15 cellular contexts compared by ENCODE assay signal in the genomic region with DNA sequence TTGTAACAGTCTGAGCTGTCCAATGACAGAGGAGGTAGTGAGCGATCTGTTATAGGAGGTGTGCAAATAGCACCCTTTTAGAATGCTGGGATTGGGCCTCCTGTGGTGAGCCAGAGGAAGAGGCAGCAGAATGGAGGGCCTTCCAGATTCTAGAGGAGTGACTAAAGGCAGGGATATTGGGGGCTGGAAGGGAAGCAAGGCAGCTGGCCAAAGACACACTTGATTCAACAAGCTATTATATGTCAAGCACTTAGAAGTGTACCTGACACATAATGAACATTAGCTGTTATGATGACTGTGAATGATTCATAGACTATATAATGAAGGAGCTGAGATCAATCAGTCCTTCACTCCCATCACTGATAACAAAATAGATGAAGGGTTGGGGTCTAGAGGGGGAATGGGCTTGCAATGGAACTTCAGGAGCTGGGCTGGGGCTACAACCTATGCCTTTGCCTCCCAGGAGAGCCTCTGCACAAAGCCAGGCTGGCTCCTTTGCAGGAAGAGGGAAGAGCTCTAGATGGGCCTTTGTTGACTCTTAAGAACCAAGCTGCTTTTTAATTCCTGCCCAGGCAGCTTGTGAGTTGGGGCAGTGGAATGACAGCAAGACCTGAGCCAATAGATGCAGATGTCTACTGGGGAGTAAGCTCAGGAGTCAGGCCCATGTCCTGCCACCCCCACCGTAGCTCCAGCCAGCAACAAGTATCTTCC. TPM values are rescaled to one million over a fixed set of nuclear protein-coding genes. Genes with fewer than 3 reads are reported as not detected.
A peak's percentile ranks its signal among the peaks of the same experiment; 100 is the strongest.
DNase-seq lines count a peak whose midpoint lies in the region; ATAC-seq and TF ChIP-seq lines count a peak whose summit lies in the region.
"Had no signal": no experiment of that assay in that cellular context is flagged by ENCODE, and none has a peak within 500 bp of the region (broad histone marks: within the 10 kb centered on the region; RNA-seq: fewer than 3 reads in every experiment).

No MANE protein-coding gene starts in this region.

- H3K4me3 ChIP-seq in mammary epithelial cell (replicated peaks in 1 of 3; ENCODE audit: insufficient read depth in 1 of 3, low read depth in 2 of 3, low read length in 3 of 3) (no peak overlapping the region), thoracic aorta (no peak overlapping the region)

- no peaks in the 10 kb centered on the region for H3K9me3 Mint-ChIP-seq in MCF 10A (ENCODE audit: unreplicated experiment)
- H3K9me3 Mint-ChIP-seq in dendritic cell treated with granulocyte-macrophage colony-stimulating factor and Interleukin-4, amounts not matched to agents 40 ng/mL and 50 ng/mL, for 4 days, result no peaks in the 10 kb centered on the region
- H3K9me3 Mint-ChIP-seq: activated B cell treated with CpG ODN at 0.5 μM for 24 hours, nephron progenitor cell had no signal

- no peak overlapping the region for H3K27ac Mint-ChIP-seq in MCF 10A (ENCODE audit: low read depth, unreplicated experiment)
- H3K27ac Mint-ChIP-seq in dendritic cell treated with granulocyte-macrophage colony-stimulating factor and Interleukin-4, amounts not matched to agents 40 ng/mL and 50 ng/mL, for 4 days, result peak overlapping the region; percentile 96
- H3K27ac Mint-ChIP-seq: activated B cell treated with CpG ODN at 0.5 μM for 24 hours, nephron progenitor cell had no signal

- no peak for TF ChIP-seq CTCF in mammary epithelial cell (conservative IDR thresholded peaks at IDR 0.05 in 1 of 2, IDR thresholded peaks at IDR 0.05 in 1 of 2; ENCODE audit: extremely low read depth in 1 of 2, insufficient read depth in 1 of 2, low read depth in 1 of 2, low read length in 2 of 2)
- no peak for TF ChIP-seq CTCF in MCF 10A (IDR thresholded peaks at IDR 0.05; ENCODE audit: unreplicated experiment)
- no peak for TF ChIP-seq CTCF in thoracic aorta (IDR thresholded peaks at IDR 0.05)

- H3K4me3 Mint-ChIP-seq in MCF 10A (ENCODE audit: unreplicated experiment), result no peak overlapping the region
- no peak overlapping the region for H3K4me3 Mint-ChIP-seq in dendritic cell treated with granulocyte-macrophage colony-stimulating factor and Interleukin-4, amounts not matched to agents 40 ng/mL and 50 ng/mL, for 4 days

- in situ Hi-C loops in mammary epithelial cell (cut with MboI; ENCODE audit: low sequenced_read_pairs in 2 of 2), result no loop called here

- peak; percentile 48 for DNase-seq in mammary epithelial cell
- DNase-seq in MCF 10A (ENCODE audit: unreplicated experiment), result no peak
- peak; percentile 40 for DNase-seq in NCI-H2196 (lab: John Stamatoyannopoulos, UW; ENCODE audit: unreplicated experiment)
- DNase-seq in thoracic aorta (ENCODE audit: low spot score), result no peak
- DNase-seq in MV-4-11 (lab: John Stamatoyannopoulos, UW), result no peak
- DNase-seq in hippocampal formation (lab: John Stamatoyannopoulos, UW), result no peak
- DNase-seq: activated B cell treated with CpG ODN at 0.5 μM for 24 hours; activated effector memory CD4-positive, alpha-beta T cell treated with Interleukin-2 at 50 U/mL for 16 hours; NCI-H2081; nephron progenitor cell had no signal

- intact Hi-C loops in mammary epithelial cell (cut with micrococcal nuclease) (no loop called here), MCF 10A (cut with micrococcal nuclease) (no loop called here)
- intact Hi-C loops in dendritic cell treated with granulocyte-macrophage colony-stimulating factor and Interleukin-4, amounts not matched to agents 40 ng/mL and 50 ng/mL, for 4 days (cut with micrococcal nuclease), result no loop called here

- CTCF ChIA-PET in mammary epithelial cell (lab: Charles Lee; ENCODE audit: low non-redundant PET), result no interaction called here
- CTCF ChIA-PET in MCF 10A (lab: Yijun Ruan, JAX), result interaction anchor here (1.4 kb wide), 1 partner anchor 33 kb away, joined by 3 read pairs; no protein-coding TSS in a partner anchor

- peaks cover 34% of the 10 kb centered on the region for H3K79me2 ChIP-seq in mammary epithelial cell (ENCODE audit: insufficient read depth, low read length)

- no peak overlapping the region for H3K9ac ChIP-seq in mammary epithelial cell (ENCODE audit: insufficient read depth, low read length)

- H3K27me3 Mint-ChIP-seq in MCF 10A (ENCODE audit: insufficient read depth, unreplicated experiment), result no peaks in the 10 kb centered on the region
- no peaks in the 10 kb centered on the region for H3K27me3 Mint-ChIP-seq in dendritic cell treated with granulocyte-macrophage colony-stimulating factor and Interleukin-4, amounts not matched to agents 40 ng/mL and 50 ng/mL, for 4 days
- H3K27me3 Mint-ChIP-seq: activated B cell treated with CpG ODN at 0.5 μM for 24 hours had no signal

- dilution Hi-C loops in mammary epithelial cell (cut with HindIII; ENCODE audit: low sequenced_read_pairs), result no loop called here

- peaks cover 7% of the 10 kb centered on the region for H3K36me3 Mint-ChIP-seq in MCF 10A (ENCODE audit: insufficient read depth, unreplicated experiment)
- peaks cover 83% of the 10 kb centered on the region for H3K36me3 Mint-ChIP-seq in dendritic cell treated with granulocyte-macrophage colony-stimulating factor and Interleukin-4, amounts not matched to agents 40 ng/mL and 50 ng/mL, for 4 days (ENCODE audit: low read depth)

- H3K27ac ChIP-seq in mammary epithelial cell (ENCODE audit: insufficient read depth, low read depth, low read length) (no peak overlapping the region), thoracic aorta (peak overlapping the region; percentile 45 to 81)

- peaks cover 15% of the 10 kb centered on the region for H3K36me3 ChIP-seq in mammary epithelial cell (ENCODE audit: insufficient read depth, low read length)
- peaks cover 11% of the 10 kb centered on the region for H3K36me3 ChIP-seq in thoracic aorta

- no TSS peak for BruUV-seq in mammary epithelial cell (replicated peaks; lab: Mats Ljungman, UMichigan)
- BruUV-seq in MCF 10A (replicated peaks; lab: Mats Ljungman, UMichigan), result no TSS peak

- WGBS in mammary epithelial cell (ENCODE audit: low coverage, missing lambda C conversion rate), result 100% methylated on average over 2 of the region's 2 CpGs

- H2AFZ ChIP-seq in mammary epithelial cell (ENCODE audit: low read depth, low read length), result no peak overlapping the region

- H3K4me1 ChIP-seq in mammary epithelial cell (ENCODE audit: insufficient read depth, low read length), result peaks cover 42% of the 10 kb centered on the region
- peaks cover 29 to 76% of the 10 kb centered on the region in 2 donors for H3K4me1 ChIP-seq in thoracic aorta (ENCODE audit: control insufficient read depth in 1 of 2, low read depth in 2 of 2)

- no peaks in the 10 kb centered on the region for H3K9me3 ChIP-seq in mammary epithelial cell (replicated peaks; ENCODE audit: insufficient read depth, low read length)
- no peaks in the 10 kb centered on the region for H3K9me3 ChIP-seq in thoracic aorta

- ATAC-seq in thoracic aorta (ENCODE audit: insufficient number of reproducible peaks, low FRiP score, low read depth) (no peak), HG02885 (IDR thresholded peaks at IDR 0.05; ENCODE audit: poor library complexity, unreplicated experiment) (no peak)

- H3K4me2 ChIP-seq in mammary epithelial cell (ENCODE audit: insufficient read depth, low read depth, low read length), result no peak overlapping the region

- H4K20me1 ChIP-seq in mammary epithelial cell (ENCODE audit: insufficient read depth, low read length), result no peaks in the 10 kb centered on the region

- no peaks in the 10 kb centered on the region for H3K27me3 ChIP-seq in mammary epithelial cell (ENCODE audit: insufficient read depth, low read length)
- H3K27me3 ChIP-seq in thoracic aorta (replicated peaks; ENCODE audit: insufficient read depth), result no peaks in the 10 kb centered on the region

- POLR2A ChIA-PET in MCF 10A (lab: Yijun Ruan, JAX), result interaction anchor here (1.6 to 6.9 kb wide), 2 partner anchors 11 to 42 kb away, joined by 5 to 73 read pairs; partner anchors contain the start of gene MOB3C

- peaks cover 13% of the 10 kb centered on the region for H3K4me1 Mint-ChIP-seq in MCF 10A (ENCODE audit: insufficient read depth, unreplicated experiment)
- H3K4me1 Mint-ChIP-seq in dendritic cell treated with granulocyte-macrophage colony-stimulating factor and Interleukin-4, amounts not matched to agents 40 ng/mL and 50 ng/mL, for 4 days (ENCODE audit: low read depth), result peaks cover 80% of the 10 kb centered on the region

RNA-seq across cellular contexts. Expression of gene MKNK1, which starts 2.3 kb away (rescaled TPM):
- 10 to 100 TPM; 21.7 to 50.0 TPM for total RNA-seq in mammary epithelial cell
- 35.0 TPM for polyA plus RNA-seq in mammary epithelial cell
- 56.7 TPM for polyA minus RNA-seq in mammary epithelial cell
- total RNA-seq in MCF 10A (2022), result 25.6 and 33.7 TPM in 2 replicates
- 100 to 1,000 TPM in 1 of 2 donors, 10 to 100 TPM in 1; 95.9 to 118 TPM for total RNA-seq in thoracic aorta

RNA-seq across cellular contexts. Expression of gene MOB3C, which starts 10.2 kb away (rescaled TPM):
- 10 to 100 TPM; 10.2 to 12.8 TPM for total RNA-seq in mammary epithelial cell
- polyA plus RNA-seq in mammary epithelial cell, result 9.8 TPM
- 6.4 TPM for polyA minus RNA-seq in mammary epithelial cell
- total RNA-seq in MCF 10A (2022), result 5.8 and 5.9 TPM in 2 replicates
- 10 to 100 TPM; 29.5 to 42.3 TPM for total RNA-seq in thoracic aorta

RNA-seq across cellular contexts. Expression of gene KNCN, which starts 55.0 kb away (rescaled TPM):
- total RNA-seq in mammary epithelial cell, result not detected
- not detected for polyA plus RNA-seq in mammary epithelial cell
- polyA minus RNA-seq in mammary epithelial cell, result not detected
- not detected in 2 replicates for total RNA-seq in MCF 10A (2022)
- not detected for total RNA-seq in thoracic aorta
- total RNA-seq: activated B cell treated with CpG ODN at 0.5 μM for 24 hours, cerebellum, fibroblast of lung had no signal
- polyA plus RNA-seq: BJ, fibroblast of lung had no signal

Comparison
In these comparisons a context has a peak if more than half of its experiments do, and no peak if none do; other contexts are left out.
1. DNase-seq: peak in mammary epithelial cell (single experiment) and NCI-H2196 (single experiment); none in MCF 10A (single experiment), thoracic aorta (single experiment), MV-4-11 (single experiment) and hippocampal formation (0 of 2).